1 cellular context compared by ENCODE assay signal in the genomic region with DNA sequence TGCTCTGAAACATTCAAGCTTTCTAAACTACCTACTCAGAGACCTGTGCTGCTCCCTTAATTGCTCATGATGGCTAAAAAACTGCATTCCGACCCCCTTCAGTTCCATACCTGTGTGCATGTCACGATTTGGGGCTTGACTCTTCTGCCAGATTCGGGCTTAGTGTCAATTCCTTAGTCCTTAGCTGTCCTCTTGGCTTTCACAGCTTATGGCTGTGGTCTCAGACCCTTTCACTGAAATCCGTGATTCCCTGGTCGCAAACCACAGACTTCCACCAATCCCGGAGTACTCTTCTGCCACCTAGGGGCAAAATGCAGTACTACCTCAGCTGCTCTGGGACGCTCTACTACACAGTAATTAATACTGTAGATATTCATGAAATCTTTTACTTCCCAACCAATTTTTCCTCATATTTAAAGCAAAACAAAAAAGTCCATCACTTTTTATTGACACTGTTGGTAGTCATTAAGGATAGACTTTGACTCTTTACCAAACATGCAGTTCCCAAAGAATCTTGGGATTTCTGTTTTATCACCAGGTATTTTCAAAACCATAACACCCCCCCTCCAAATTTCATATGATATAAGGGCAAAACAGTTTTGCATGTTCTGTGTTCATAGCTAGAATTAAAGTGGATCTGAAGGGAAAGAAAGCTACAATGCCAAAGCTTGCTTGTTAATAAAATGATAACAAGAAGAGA.
TF ChIP-seq lines count a peak whose summit lies in the region.

No MANE protein-coding gene starts in this region.

TF ChIP-seq in K562, 482 proteins besides CTCF, POLR2A, EP300 and RAD21 (continued from another document):
- TF ChIP-seq, protein P1, sequence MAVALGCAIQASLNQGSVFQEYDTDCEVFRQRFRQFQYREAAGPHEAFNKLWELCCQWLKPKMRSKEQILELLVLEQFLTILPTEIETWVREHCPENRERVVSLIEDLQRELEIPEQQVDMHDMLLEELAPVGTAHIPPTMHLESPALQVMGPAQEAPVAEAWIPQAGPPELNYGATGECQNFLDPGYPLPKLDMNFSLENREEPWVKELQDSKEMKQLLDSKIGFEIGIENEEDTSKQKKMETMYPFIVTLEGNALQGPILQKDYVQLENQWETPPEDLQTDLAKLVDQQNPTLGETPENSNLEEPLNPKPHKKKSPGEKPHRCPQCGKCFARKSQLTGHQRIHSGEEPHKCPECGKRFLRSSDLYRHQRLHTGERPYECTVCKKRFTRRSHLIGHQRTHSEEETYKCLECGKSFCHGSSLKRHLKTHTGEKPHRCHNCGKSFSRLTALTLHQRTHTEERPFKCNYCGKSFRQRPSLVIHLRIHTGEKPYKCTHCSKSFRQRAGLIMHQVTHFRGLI (CRISPR knock-in tag; IDR thresholded peaks at IDR 0.05) = no peak
- TF ChIP-seq, protein P2, sequence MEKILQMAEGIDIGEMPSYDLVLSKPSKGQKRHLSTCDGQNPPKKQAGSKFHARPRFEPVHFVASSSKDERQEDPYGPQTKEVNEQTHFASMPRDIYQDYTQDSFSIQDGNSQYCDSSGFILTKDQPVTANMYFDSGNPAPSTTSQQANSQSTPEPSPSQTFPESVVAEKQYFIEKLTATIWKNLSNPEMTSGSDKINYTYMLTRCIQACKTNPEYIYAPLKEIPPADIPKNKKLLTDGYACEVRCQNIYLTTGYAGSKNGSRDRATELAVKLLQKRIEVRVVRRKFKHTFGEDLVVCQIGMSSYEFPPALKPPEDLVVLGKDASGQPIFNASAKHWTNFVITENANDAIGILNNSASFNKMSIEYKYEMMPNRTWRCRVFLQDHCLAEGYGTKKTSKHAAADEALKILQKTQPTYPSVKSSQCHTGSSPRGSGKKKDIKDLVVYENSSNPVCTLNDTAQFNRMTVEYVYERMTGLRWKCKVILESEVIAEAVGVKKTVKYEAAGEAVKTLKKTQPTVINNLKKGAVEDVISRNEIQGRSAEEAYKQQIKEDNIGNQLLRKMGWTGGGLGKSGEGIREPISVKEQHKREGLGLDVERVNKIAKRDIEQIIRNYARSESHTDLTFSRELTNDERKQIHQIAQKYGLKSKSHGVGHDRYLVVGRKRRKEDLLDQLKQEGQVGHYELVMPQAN (IDR thresholded peaks at IDR 0.05; ENCODE audit: borderline replicate concordance) = no peak
- TF ChIP-seq TCF7L2 (IDR thresholded peaks at IDR 0.05; ENCODE audit: low read depth, low read length) = no peak
- TF ChIP-seq, protein P3, sequence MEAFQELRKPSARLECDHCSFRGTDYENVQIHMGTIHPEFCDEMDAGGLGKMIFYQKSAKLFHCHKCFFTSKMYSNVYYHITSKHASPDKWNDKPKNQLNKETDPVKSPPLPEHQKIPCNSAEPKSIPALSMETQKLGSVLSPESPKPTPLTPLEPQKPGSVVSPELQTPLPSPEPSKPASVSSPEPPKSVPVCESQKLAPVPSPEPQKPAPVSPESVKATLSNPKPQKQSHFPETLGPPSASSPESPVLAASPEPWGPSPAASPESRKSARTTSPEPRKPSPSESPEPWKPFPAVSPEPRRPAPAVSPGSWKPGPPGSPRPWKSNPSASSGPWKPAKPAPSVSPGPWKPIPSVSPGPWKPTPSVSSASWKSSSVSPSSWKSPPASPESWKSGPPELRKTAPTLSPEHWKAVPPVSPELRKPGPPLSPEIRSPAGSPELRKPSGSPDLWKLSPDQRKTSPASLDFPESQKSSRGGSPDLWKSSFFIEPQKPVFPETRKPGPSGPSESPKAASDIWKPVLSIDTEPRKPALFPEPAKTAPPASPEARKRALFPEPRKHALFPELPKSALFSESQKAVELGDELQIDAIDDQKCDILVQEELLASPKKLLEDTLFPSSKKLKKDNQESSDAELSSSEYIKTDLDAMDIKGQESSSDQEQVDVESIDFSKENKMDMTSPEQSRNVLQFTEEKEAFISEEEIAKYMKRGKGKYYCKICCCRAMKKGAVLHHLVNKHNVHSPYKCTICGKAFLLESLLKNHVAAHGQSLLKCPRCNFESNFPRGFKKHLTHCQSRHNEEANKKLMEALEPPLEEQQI (IDR thresholded peaks at IDR 0.05) = no peak
